In the genomic region with DNA sequence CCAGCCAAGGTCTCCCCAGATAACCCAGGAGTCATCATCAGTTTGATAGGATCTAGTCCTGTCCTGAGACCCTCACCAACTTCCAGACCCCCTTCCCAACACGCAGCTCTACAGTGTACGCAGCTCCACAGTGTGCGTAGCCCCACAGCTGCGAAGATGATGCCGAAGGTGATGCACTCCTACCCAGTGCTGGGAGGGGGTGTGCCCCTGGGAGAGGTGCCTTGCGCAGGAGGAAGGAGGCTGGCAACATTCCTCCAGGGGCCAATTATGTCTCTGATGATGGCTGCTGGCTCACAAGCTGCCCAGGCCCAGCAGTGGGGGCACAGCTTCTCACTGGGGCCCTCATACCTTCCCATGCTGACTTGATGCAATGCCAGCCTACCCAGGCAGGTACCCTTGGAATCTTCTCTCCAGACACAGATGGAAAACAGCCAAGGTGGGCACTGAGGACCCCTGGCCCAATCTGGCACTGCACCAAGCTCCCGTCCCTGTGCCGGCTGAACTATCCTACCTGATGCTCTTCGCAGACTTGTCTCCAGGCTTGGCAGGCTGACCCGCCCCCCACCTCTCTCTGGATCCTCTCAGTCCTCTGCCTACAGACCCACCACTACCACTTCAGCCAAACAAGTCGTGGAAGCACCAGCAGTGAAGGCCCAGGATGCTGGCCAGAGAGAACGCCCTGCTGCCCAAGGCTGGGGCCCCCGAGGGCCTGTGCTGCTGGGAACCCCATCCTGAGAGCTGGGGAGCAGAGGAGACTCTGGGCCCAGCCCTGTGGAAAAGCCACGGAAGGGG, we compare ENCODE assay signal across 6 cellular contexts. TPM values are rescaled to one million over a fixed set of nuclear protein-coding genes. Genes with fewer than 3 reads are reported as not detected.
DNase-seq lines count a peak whose midpoint lies in the region; ATAC-seq and TF ChIP-seq lines count a peak whose summit lies in the region.

No MANE protein-coding gene starts in this region.

- intact Hi-C loops in left cardiac atrium (cut with DNase I) = no loop called here
- intact Hi-C loops in upper lobe of right lung (cut with DNase I) = no loop called here

- peak overlapping the region; percentile 70 for H3K27ac ChIP-seq in upper lobe of right lung

- H3K4me1 ChIP-seq in upper lobe of right lung = peaks cover 21% of the 10 kb centered on the region

- no peak for TF ChIP-seq CTCF in upper lobe of right lung (IDR thresholded peaks at IDR 0.05)

- no peaks in the 10 kb centered on the region for H3K9me3 ChIP-seq in upper lobe of right lung

- peak overlapping the region; percentile 65 for H3K4me3 ChIP-seq in upper lobe of right lung

- peak; percentile 25 for DNase-seq in activated T-cell treated with anti-CD3 and anti-CD28 coated beads, Interleukin-2, amount 50 U/mL, for 1 hour
- DNase-seq in activated T-cell treated with anti-CD3 and anti-CD28 coated beads for 4 hours = no peak
- peak; percentile 26 for DNase-seq in left cardiac atrium
- DNase-seq in upper lobe of right lung = no peak
- DNase-seq in NCI-H1417 (lab: John Stamatoyannopoulos, UW) = no peak

- no peaks in the 10 kb centered on the region for H3K27me3 ChIP-seq in upper lobe of right lung

- peaks cover 26% of the 10 kb centered on the region for H3K36me3 ChIP-seq in upper lobe of right lung

- ATAC-seq in left cardiac atrium = no peak
- ATAC-seq in upper lobe of right lung = no peak
- ATAC-seq in HG02970 (IDR thresholded peaks at IDR 0.05; ENCODE audit: low FRiP score, unreplicated experiment) = no peak

RNA-seq across cellular contexts. Expression of gene ZNF512B, which starts 1.4 kb away (rescaled TPM):
- total RNA-seq in left cardiac atrium (10 to 100 TPM; 11.7 to 14.5 TPM), upper lobe of right lung (17.6 TPM)

RNA-seq across cellular contexts. Expression of gene SAMD10, which starts 11.1 kb away (rescaled TPM):
- total RNA-seq in left cardiac atrium (1 to 10 TPM; 2.7 to 3.8 TPM), upper lobe of right lung (4.3 TPM)

RNA-seq across cellular contexts. Expression of gene UCKL1, which starts 12.1 kb away (rescaled TPM):
- 10 to 100 TPM; 30.8 to 32.4 TPM for total RNA-seq in left cardiac atrium
- 38.9 TPM for total RNA-seq in upper lobe of right lung

RNA-seq across cellular contexts. Expression of gene PRPF6, which starts 12.6 kb away (rescaled TPM):
- total RNA-seq in left cardiac atrium (10 to 100 TPM; 38.8 to 43.9 TPM), upper lobe of right lung (58.9 TPM)

Comparison
In these comparisons a context has a peak if more than half of its experiments do, and no peak if none do; other contexts are left out.
1. DNase-seq: peak in activated T-cell treated with anti-CD3 and anti-CD28 coated beads, Interleukin-2, amount 50 U/mL, for 1 hour (single experiment) and left cardiac atrium (single experiment); none in activated T-cell treated with anti-CD3 and anti-CD28 coated beads for 4 hours (single experiment), upper lobe of right lung (single experiment) and NCI-H1417 (0 of 3).